Comparison of ENCODE assay signal across 14 cellular contexts in genomic region chr5:179485845-179486575, GRCh38.
A peak's percentile ranks its signal among the peaks of the same experiment; 100 is the strongest.
DNase-seq lines count a peak whose midpoint lies in the region; ATAC-seq and TF ChIP-seq lines count a peak whose summit lies in the region.
"Had no signal": no experiment of that assay in that cellular context is flagged by ENCODE, and none has a peak within 500 bp of the region (broad histone marks: within the 10 kb centered on the region; RNA-seq: fewer than 3 reads in every experiment).

No MANE protein-coding gene starts in this region.

- no peak overlapping the region for H2AFZ ChIP-seq in trophoblast cell (ENCODE audit: insufficient read depth, low read length, poor library complexity)

- H3K36me3 ChIP-seq in right lobe of liver (no peaks in the 10 kb centered on the region), trophoblast cell (ENCODE audit: control insufficient read depth in 1 of 2, insufficient read depth in 2 of 2, low read length in 2 of 2) (no peaks in the 10 kb centered on the region), tibial artery (no peaks in the 10 kb centered on the region)
- H3K36me3 ChIP-seq: BLaER1 had no signal

- H2BK12ac ChIP-seq in trophoblast cell (ENCODE audit: low read length): no peak overlapping the region

- ATAC-seq in right lobe of liver: no peak
- no peak for ATAC-seq in SK-N-SH treated with all-trans-retinoic acid at 6 μM for 48 hours
- ATAC-seq: A549 had no signal

- H4K8ac ChIP-seq in trophoblast cell (ENCODE audit: low read depth, low read length): no peak overlapping the region

- H3K23ac ChIP-seq in trophoblast cell (ENCODE audit: low read length): no peak overlapping the region

- intact Hi-C loops in right lobe of liver (cut with DNase I) (no loop called here), tibial artery (cut with DNase I; ENCODE audit: low total_unique reads) (no loop called here)

- no peak overlapping the region for H3K4ac ChIP-seq in trophoblast cell (ENCODE audit: low read depth, low read length)

- no peak overlapping the region for H2BK120ac ChIP-seq in trophoblast cell (ENCODE audit: insufficient read depth, low read length, poor library complexity)

- peak overlapping the region in 2 of 3 donors; percentile 15 to 33 for H3K27ac ChIP-seq in right lobe of liver
- H3K27ac ChIP-seq in trophoblast cell (ENCODE audit: low read depth, low read length): no peak overlapping the region
- no peak overlapping the region for H3K27ac ChIP-seq in tibial artery
- H3K27ac ChIP-seq: A549, BLaER1 had no signal

- H3K4me2 ChIP-seq in trophoblast cell (ENCODE audit: low read length): no peak overlapping the region
- H3K4me2 ChIP-seq: A549, BLaER1 had no signal

- H4K91ac ChIP-seq in trophoblast cell (ENCODE audit: low read depth, low read length): no peak overlapping the region

- no peak overlapping the region for H4K12ac ChIP-seq in trophoblast cell (ENCODE audit: low read depth, low read length)

- no peak overlapping the region for H2BK5ac ChIP-seq in trophoblast cell (ENCODE audit: low read depth, low read length, poor library complexity)

- no peaks in the 10 kb centered on the region for H3K79me2 ChIP-seq in trophoblast cell (ENCODE audit: control insufficient read depth, insufficient read depth, low read length, poor library complexity)

- 54% methylated on average over 3 of the region's 13 CpGs for WGBS in right lobe of liver (ENCODE audit: insufficient coverage, low coverage, low lambda C conversion rate, missing lambda C conversion rate)
- WGBS in trophoblast cell (ENCODE audit: extremely low coverage, insufficient coverage, insufficient read length): no CpG with 5 or more reads among the region's 13 CpGs

- H3K18ac ChIP-seq in trophoblast cell (ENCODE audit: low read length): no peak overlapping the region

- peak overlapping the region; percentile 28 for H3K9ac ChIP-seq in trophoblast cell (ENCODE audit: low read length)
- H3K9ac ChIP-seq: BLaER1 had no signal

- H3K27me3 ChIP-seq in right lobe of liver (no peaks in the 10 kb centered on the region), trophoblast cell (ENCODE audit: insufficient read depth, low read length) (no peaks in the 10 kb centered on the region), tibial artery (peaks cover 0 to 16% of the 10 kb centered on the region in 2 donors)
- H3K27me3 ChIP-seq: BLaER1 had no signal

- no peaks in the 10 kb centered on the region for H3K79me1 ChIP-seq in trophoblast cell (ENCODE audit: low read length)

- no peak overlapping the region for H3K4me3 ChIP-seq in right lobe of liver
- H3K4me3 ChIP-seq in trophoblast cell (ENCODE audit: low read depth, low read length): no peak overlapping the region
- H3K4me3 ChIP-seq in tibial artery: no peak overlapping the region
- H3K4me3 ChIP-seq: A549, BLaER1 had no signal

- no peak overlapping the region for H2AK5ac ChIP-seq in trophoblast cell (ENCODE audit: low read length)

- no peak for TF ChIP-seq POLR2A in right lobe of liver (IDR thresholded peaks at IDR 0.05)

- H3K4me1 ChIP-seq in right lobe of liver (no peaks in the 10 kb centered on the region), trophoblast cell (ENCODE audit: control insufficient read depth in 1 of 2, insufficient read depth in 2 of 2, low read length in 2 of 2) (no peaks in the 10 kb centered on the region), tibial artery (no peaks in the 10 kb centered on the region)
- H3K4me1 ChIP-seq: A549, BLaER1 had no signal

- no peak overlapping the region for H3K14ac ChIP-seq in trophoblast cell (ENCODE audit: low read length)

- TF ChIP-seq CTCF in right lobe of liver (IDR thresholded peaks at IDR 0.05): no peak
- no peak for TF ChIP-seq CTCF in tibial artery (IDR thresholded peaks at IDR 0.05)

- DNase-seq in ELF-1 (ENCODE audit: low read depth, low spot score) (peak; percentile 30), amniotic epithelial cell (ENCODE audit: low read depth) (peak; percentile 65), right lobe of liver (no peak), trophoblast cell (no peak), COLO829 (ENCODE audit: low spot score) (no peak), tibial artery (no peak), NCI-H2081 (lab: John Stamatoyannopoulos, UW) (no peak)
- DNase-seq: CD4-positive, alpha-beta memory T cell; MM.1S; NCI-H510A; NK-92 treated with Interleukin-12 subunit alpha and Interleukin-12 subunit beta, amount 100 ng/mL, for 24 hours had no signal

- no peaks in the 10 kb centered on the region for H3K9me3 ChIP-seq in right lobe of liver
- peaks cover 2% of the 10 kb centered on the region for H3K9me3 ChIP-seq in trophoblast cell (ENCODE audit: insufficient read depth, low read depth, low read length)
- H3K9me3 ChIP-seq in tibial artery: no peaks in the 10 kb centered on the region

TF ChIP-seq in SK-N-SH treated with all-trans-retinoic acid at 6 μM for 48 hours, 23 proteins besides CTCF, POLR2A, EP300 and RAD21:
- no peak for TF ChIP-seq BACH2 (CRISPR knock-in tag; IDR thresholded peaks at IDR 0.05; ENCODE audit: borderline replicate concordance)
- TF ChIP-seq TCF4 (CRISPR knock-in tag; IDR thresholded peaks at IDR 0.05; ENCODE audit: borderline replicate concordance): no peak
- no peak for TF ChIP-seq OSR1 (CRISPR knock-in tag; IDR thresholded peaks at IDR 0.05)

Comparison
In these comparisons a context has a peak if more than half of its experiments do, and no peak if none do; other contexts are left out.
1. DNase-seq: peak in ELF-1 (single experiment) and amniotic epithelial cell (single experiment); none in right lobe of liver (0 of 3), trophoblast cell (0 of 2), COLO829 (single experiment), tibial artery (0 of 2) and NCI-H2081 (0 of 2).
2. H3K27ac ChIP-seq: peak in right lobe of liver (2 of 3); none in trophoblast cell (single experiment) and tibial artery (0 of 2).